9 cellular contexts compared by ENCODE assay signal in the genomic region with DNA sequence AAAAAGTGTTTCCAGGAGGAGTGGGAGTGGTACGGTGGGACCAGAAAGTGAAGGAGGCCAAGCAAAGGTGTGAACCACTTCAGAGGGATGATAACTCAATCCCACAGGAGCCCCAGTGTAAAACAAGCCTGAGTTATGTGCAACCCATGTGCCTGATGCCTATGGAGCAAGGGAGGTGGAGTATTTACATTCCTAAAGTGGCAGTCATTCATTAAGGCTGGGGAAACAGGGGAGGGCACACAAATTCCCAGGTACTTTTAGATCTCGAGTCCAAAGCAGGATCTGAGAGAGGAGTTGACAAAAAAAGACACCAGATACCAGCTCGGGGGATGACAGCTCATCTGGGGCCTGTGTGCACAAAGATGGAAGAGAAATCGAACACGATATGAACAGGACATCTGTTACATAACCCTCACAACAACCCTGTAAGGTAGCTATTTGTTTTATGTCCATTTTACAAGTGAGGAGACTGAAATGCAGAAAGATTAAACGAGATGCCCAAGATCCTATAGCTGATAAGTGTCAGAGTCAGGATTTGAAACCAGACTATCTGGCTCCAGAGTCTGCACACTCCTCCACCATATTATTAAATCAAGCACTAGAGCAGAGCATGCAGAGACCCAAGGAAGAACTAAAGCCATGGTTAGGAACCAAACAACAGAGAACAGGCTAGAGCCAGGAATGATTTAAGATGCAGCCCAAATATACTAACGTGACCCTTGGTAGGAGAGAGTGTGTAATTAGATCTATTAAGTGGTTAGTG.
DNase-seq lines count a peak whose midpoint lies in the region; ATAC-seq, FAIRE-seq and TF ChIP-seq lines count a peak whose summit lies in the region.
"Had no signal": no experiment of that assay in that cellular context is flagged by ENCODE, and none has a peak within 500 bp of the region (broad histone marks: within the 10 kb centered on the region; RNA-seq: fewer than 3 reads in every experiment).

No MANE protein-coding gene starts in this region.

- POLR2A ChIA-PET in A549 (lab: Yijun Ruan, JAX) = no interaction called here

- TF ChIP-seq CTCF in A549 (IDR thresholded peaks at IDR 0.05) (no peak), coronary artery (IDR thresholded peaks at IDR 0.05) (no peak)

- no peak overlapping the region for H2BK120ac ChIP-seq in mesenchymal stem cell (ENCODE audit: low read depth, low read length)

- CTCF ChIA-PET in A549 (lab: Yijun Ruan, JAX) = no interaction called here

- no peak overlapping the region for H3K27ac ChIP-seq in A549
- H3K27ac ChIP-seq in coronary artery = no peak overlapping the region
- peak overlapping the region; percentile 34 for H3K27ac ChIP-seq in mesenchymal stem cell (ENCODE audit: low read length, poor library complexity, severe bottlenecking)

- no peak overlapping the region for H3K4ac ChIP-seq in mesenchymal stem cell (ENCODE audit: low read depth in 1 of 2, low read length in 2 of 2)

- FAIRE-seq in A549 (lab: Jason Lieb, UNC) (no peak), GM12891 (lab: Jason Lieb, UNC) (no peak)

- H3K18ac ChIP-seq in mesenchymal stem cell (ENCODE audit: low read depth in 1 of 2, low read length in 2 of 2) = peak overlapping the region in 1 of 2 experiments; percentile 33

- H3K14ac ChIP-seq in mesenchymal stem cell (ENCODE audit: low read length in 2 of 2) = no peak overlapping the region

- H2BK15ac ChIP-seq in mesenchymal stem cell (ENCODE audit: low read depth, poor library complexity, severe bottlenecking) = no peak overlapping the region

- no peak for TF ChIP-seq EP300 in A549 (IDR thresholded peaks at IDR 0.05)

- H2AFZ ChIP-seq in mesenchymal stem cell (ENCODE audit: low read depth, low read length) = no peak overlapping the region

- H3K36me3 ChIP-seq in mesenchymal stem cell (ENCODE audit: control insufficient read depth in 1 of 2, insufficient read depth in 2 of 2, low read depth in 1 of 2, low read length in 2 of 2) = no peaks in the 10 kb centered on the region

- no peak for TF ChIP-seq RAD21 in A549 (conservative IDR thresholded peaks at IDR 0.05 in 1 of 2, IDR thresholded peaks at IDR 0.05 in 1 of 2)

- peaks cover 7% of the 10 kb centered on the region; the same call in 2 of the 3 replicates for H3K4me1 ChIP-seq in A549
- H3K4me1 ChIP-seq in mesenchymal stem cell (ENCODE audit: control insufficient read depth, insufficient read depth, low read depth, low read length) = peaks cover 14% of the 10 kb centered on the region

- no peak overlapping the region for H2BK5ac ChIP-seq in mesenchymal stem cell (ENCODE audit: low read depth, low read length, poor library complexity, severe bottlenecking)

- DNase-seq in A549 (ENCODE audit: low read depth in 1 of 2, low spot score in 1 of 2) = peak in 1 of 2 experiments; percentile 3
- peak; percentile 26 for DNase-seq in LHCN-M2 (ENCODE audit: low read depth)
- DNase-seq in coronary artery (ENCODE audit: low spot score) = no peak
- DNase-seq in mesenchymal stem cell = peak; percentile 34
- no peak for DNase-seq in middle frontal gyrus (ENCODE audit: extremely low spot score, low spot score)
- no peak for DNase-seq in GM12891 (ENCODE audit: insufficient read length, low spot score)

- H3K9me3 ChIP-seq in A549 = no peaks in the 10 kb centered on the region
- H3K9me3 ChIP-seq in mesenchymal stem cell (ENCODE audit: control insufficient read depth, low read length) = no peaks in the 10 kb centered on the region

- peaks cover 2% of the 10 kb centered on the region for H3K79me1 ChIP-seq in mesenchymal stem cell (replicated peaks; ENCODE audit: low read length, poor library complexity, severe bottlenecking)

- H3K4me3 ChIP-seq in A549 = no peak overlapping the region
- H3K4me3 ChIP-seq in coronary artery = peak overlapping the region; percentile 65
- peak overlapping the region in 1 of 2 experiments; percentile 49 for H3K4me3 ChIP-seq in mesenchymal stem cell (ENCODE audit: insufficient read depth in 1 of 2, low read depth in 1 of 2, low read length in 2 of 2)

- WGBS in A549 (ENCODE audit: missing lambda C conversion rate) = 76% methylated on average over 7 of the region's 7 CpGs
- 42% methylated on average over 4 of the region's 7 CpGs for WGBS in mesenchymal stem cell

- no peak for TF ChIP-seq POLR2A in A549 (IDR thresholded peaks at IDR 0.05; ENCODE audit: low read length)
- TF ChIP-seq POLR2A in GM12891 (IDR thresholded peaks at IDR 0.05; ENCODE audit: low read depth, low read length) = no peak

- ATAC-seq in A549 (no peak; a peak in 1 of 6 replicates), GM21717 (IDR thresholded peaks at IDR 0.05; ENCODE audit: unreplicated experiment) (no peak), HG03108 (IDR thresholded peaks at IDR 0.05; ENCODE audit: unreplicated experiment) (no peak)
- ATAC-seq: activated CD4-positive, CD25-positive, alpha-beta regulatory T cell treated with anti-CD3 and anti-CD28 coated beads, Interleukin-2, amount 50 U/mL, for 24 hours had no signal

- H3K23ac ChIP-seq in mesenchymal stem cell (ENCODE audit: low read length in 2 of 2) = no peak overlapping the region

- peak overlapping the region; percentile 75 for H3K9ac ChIP-seq in mesenchymal stem cell (ENCODE audit: low read length)

- H4K91ac ChIP-seq in mesenchymal stem cell (ENCODE audit: low read length) = no peak overlapping the region

- no peaks in the 10 kb centered on the region for H3K27me3 ChIP-seq in mesenchymal stem cell (ENCODE audit: control insufficient read depth in 1 of 2, insufficient read depth in 1 of 2, low read length in 2 of 2)

- no peak overlapping the region for H2BK12ac ChIP-seq in mesenchymal stem cell (ENCODE audit: low read length in 2 of 2)

- no peak overlapping the region for H4K8ac ChIP-seq in mesenchymal stem cell (ENCODE audit: low read length)

- H2AK5ac ChIP-seq in mesenchymal stem cell (ENCODE audit: low read length, severe bottlenecking) = peak overlapping the region; percentile 47

- H3K4me2 ChIP-seq in A549 = peak overlapping the region; percentile 26; the same call in 1 of the 3 replicates
- H3K4me2 ChIP-seq in mesenchymal stem cell (ENCODE audit: low read length, poor library complexity, severe bottlenecking) = no peak overlapping the region

TF ChIP-seq in A549, 52 proteins besides CTCF, POLR2A, EP300 and RAD21 (continues in another document):
- TF ChIP-seq MYC (IDR thresholded peaks at IDR 0.05; ENCODE audit: borderline replicate concordance, low read length) (no peak), CEBPB (IDR thresholded peaks at IDR 0.05) (no peak), TFCP2L1 (CRISPR knock-in tag; IDR thresholded peaks at IDR 0.05) (no peak), SMC3 (IDR thresholded peaks at IDR 0.05) (no peak), HOXB5 (CRISPR knock-in tag; IDR thresholded peaks at IDR 0.05) (no peak), RCOR1 (IDR thresholded peaks at IDR 0.05; ENCODE audit: low read depth, low read length) (no peak), EHMT2 (IDR thresholded peaks at IDR 0.05; ENCODE audit: low read depth) (no peak), HOXA7 (CRISPR knock-in tag; IDR thresholded peaks at IDR 0.05) (no peak)

TF ChIP-seq in GM12891, 5 proteins besides CTCF, POLR2A, EP300 and RAD21:
- TF ChIP-seq POU2F2 (IDR thresholded peaks at IDR 0.05; ENCODE audit: low read depth, low read length) (no peak), PAX5 (IDR thresholded peaks at IDR 0.05; ENCODE audit: insufficient read depth, low read length, severe bottlenecking) (no peak), POLR2AphosphoS5 (IDR thresholded peaks at IDR 0.05; ENCODE audit: low read depth, low read length) (no peak), TAF1 (IDR thresholded peaks at IDR 0.05; ENCODE audit: low read depth, low read length) (no peak), SPI1 (IDR thresholded peaks at IDR 0.05; ENCODE audit: low read depth, low read length) (no peak)

Comparison
In these comparisons a context has a peak if more than half of its experiments do, and no peak if none do; other contexts are left out.
1. DNase-seq: peak in LHCN-M2 (single experiment) and mesenchymal stem cell (single experiment); none in coronary artery (single experiment), middle frontal gyrus (single experiment) and GM12891 (single experiment).